ENCODE assay signal across 8 cellular contexts in the genomic region with DNA sequence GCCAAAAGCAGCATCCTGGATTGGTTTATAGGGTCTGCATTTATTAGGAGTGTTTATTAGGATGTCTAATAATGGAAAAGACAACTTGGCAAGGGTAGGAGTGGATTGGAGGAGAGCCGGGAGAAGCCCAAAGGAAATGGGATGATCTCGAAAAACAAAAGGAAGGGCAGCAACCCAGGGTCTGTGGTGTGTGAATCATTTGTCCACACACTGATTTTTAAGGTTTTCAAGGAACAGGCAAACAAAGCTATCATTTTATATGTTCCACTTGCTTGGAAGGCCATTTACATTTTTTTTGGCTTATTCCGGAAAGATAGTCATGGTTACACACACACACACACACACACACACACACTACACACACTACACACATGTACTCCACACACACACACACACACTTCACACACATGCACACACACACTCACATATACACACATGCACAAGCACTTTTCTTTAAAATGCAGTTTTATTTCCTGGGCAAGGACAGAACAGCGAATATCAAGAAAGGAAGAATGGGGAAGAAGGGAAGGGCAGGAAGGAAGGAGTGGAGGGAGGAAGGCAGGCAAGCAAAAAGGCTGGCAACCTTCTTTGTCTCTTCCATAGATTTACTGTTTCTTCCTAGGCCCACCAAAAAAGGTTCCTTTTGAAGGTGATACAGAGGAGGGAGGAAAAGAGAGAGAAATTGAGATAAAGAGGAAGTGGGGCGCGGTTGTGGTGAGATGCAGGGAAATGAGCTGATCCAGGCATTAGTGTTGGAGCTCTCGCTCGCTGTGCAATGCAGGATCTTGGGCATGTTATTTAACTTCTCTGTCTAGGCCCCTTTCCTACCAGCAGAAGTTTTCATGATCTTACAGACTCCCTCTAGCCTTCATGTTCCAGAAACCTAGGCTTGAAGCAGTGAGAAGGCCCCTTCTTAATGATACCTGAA.
DNase-seq lines count a peak whose midpoint lies in the region; ATAC-seq and TF ChIP-seq lines count a peak whose summit lies in the region.

No MANE protein-coding gene starts in this region.

- TF ChIP-seq CTCF in hepatocyte (IDR thresholded peaks at IDR 0.05; ENCODE audit: poor library complexity): no peak
- TF ChIP-seq CTCF in GM10248 (IDR thresholded peaks at IDR 0.05; ENCODE audit: control extremely low read depth, extremely low read depth, low read depth, missing control alignments): no peak
- TF ChIP-seq CTCF in adrenal gland (IDR thresholded peaks at IDR 0.05): no peak

- CTCF ChIA-PET in GM10248 (lab: Yijun Ruan, JAX): interaction anchor here (1.1 to 4.9 kb wide), 4 partner anchors 11 to 131 kb away, joined by 3 to 45 read pairs (median 5); partner anchors contain the start of gene SCOC

- no peaks in the 10 kb centered on the region for H4K20me1 ChIP-seq in hepatocyte (ENCODE audit: insufficient read depth, poor library complexity, severe bottlenecking)

- TF ChIP-seq POLR2A in erythroblast (IDR thresholded peaks at IDR 0.05; ENCODE audit: low read length) (no peak), adrenal gland (IDR thresholded peaks at IDR 0.05) (no peak)

- 77% methylated on average over 8 of the region's 8 CpGs for WGBS in hepatocyte (ENCODE audit: low lambda C conversion rate, missing lambda C conversion rate)
- WGBS in adrenal gland, 4 donors: 70 to 81% (median 75%) methylated on average over 8 of the region's 8 CpGs

- peak overlapping the region; percentile 63 for H2AFZ ChIP-seq in hepatocyte

- peak overlapping the region; percentile 92 for H3K27ac ChIP-seq in hepatocyte
- peak overlapping the region in 2 of 5 donors; percentile 6 to 40 for H3K27ac ChIP-seq in adrenal gland

- peaks cover 33% of the 10 kb centered on the region for H3K4me1 ChIP-seq in hepatocyte (ENCODE audit: insufficient read depth)
- H3K4me1 ChIP-seq in adrenal gland (replicated peaks in 1 of 2): peaks cover 6 to 18% of the 10 kb centered on the region in 2 donors

- H3K36me3 ChIP-seq in hepatocyte (replicated peaks; ENCODE audit: insufficient read depth, low read depth): no peaks in the 10 kb centered on the region
- no peaks in the 10 kb centered on the region for H3K36me3 ChIP-seq in adrenal gland (replicated peaks in 1 of 2)

- H3K27me3 ChIP-seq in hepatocyte: no peaks in the 10 kb centered on the region
- H3K27me3 ChIP-seq in adrenal gland: no peaks in the 10 kb centered on the region

- intact Hi-C loops in adrenal gland (cut with DNase I): no loop called here

- H3K9me2 ChIP-seq in hepatocyte (replicated peaks; ENCODE audit: insufficient read depth): no peaks in the 10 kb centered on the region

- POLR2A ChIA-PET in GM10248 (lab: Yijun Ruan, JAX): no interaction called here

- H3K9me3 ChIP-seq in hepatocyte (ENCODE audit: low read depth) (no peaks in the 10 kb centered on the region), adrenal gland (replicated peaks in 1 of 3) (no peaks in the 10 kb centered on the region)

- H3K4me3 ChIP-seq in hepatocyte (no peak overlapping the region), adrenal gland (no peak overlapping the region)

- no peaks in the 10 kb centered on the region for H3K79me2 ChIP-seq in hepatocyte

- DNase-seq in NOMO-1 treated with dmso at 0.1 percent for 144 hours (lab: John Stamatoyannopoulos, UW; ENCODE audit: unreplicated experiment) (peak; percentile 43), hepatocyte (ENCODE audit: low spot score) (no peak), erythroblast (lab: John Stamatoyannopoulos, UW) (no peak), GM10248 (ENCODE audit: extremely low spot score) (no peak), iPS-NIHi7 (ENCODE audit: extremely low spot score) (no peak), adrenal gland (no peak)

- ATAC-seq in GM18873 (IDR thresholded peaks at IDR 0.05; ENCODE audit: low FRiP score, unreplicated experiment): peak; percentile 31
- ATAC-seq in HG02588 (IDR thresholded peaks at IDR 0.05; ENCODE audit: unreplicated experiment): peak; percentile 57

- peak overlapping the region; percentile 53 for H3K4me2 ChIP-seq in hepatocyte
